11 cellular contexts compared by ENCODE assay signal in the genomic region with DNA sequence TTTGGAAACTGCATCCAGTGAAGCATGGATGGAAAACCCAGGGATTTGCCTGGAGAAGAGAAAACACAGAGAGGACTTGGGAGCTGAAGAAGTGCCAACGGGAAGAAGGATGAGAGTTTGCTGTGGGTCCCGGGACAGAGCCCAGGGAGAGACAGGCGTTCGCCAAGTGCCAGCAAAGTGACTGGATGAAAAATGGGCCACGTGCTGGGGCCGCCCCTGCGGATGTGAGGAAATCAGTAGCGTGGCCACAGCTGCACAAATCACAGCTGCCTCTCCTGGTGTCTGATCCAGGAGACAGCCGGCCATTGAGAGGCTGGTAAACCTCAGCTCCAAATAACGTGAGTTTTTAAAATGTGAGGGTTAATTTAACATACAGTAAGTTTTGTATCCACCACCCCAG.
DNase-seq lines count a peak whose midpoint lies in the region; ATAC-seq and TF ChIP-seq lines count a peak whose summit lies in the region.
"Had no signal": no experiment of that assay in that cellular context is flagged by ENCODE, and none has a peak within 500 bp of the region (broad histone marks: within the 10 kb centered on the region; RNA-seq: fewer than 3 reads in every experiment).

No MANE protein-coding gene starts in this region.

- ATAC-seq in IMR-90 (ENCODE audit: low read depth) (no peak), right cardiac atrium (peak; percentile 71 to 81), gastrocnemius medialis (peak in 1 of 2 donors; percentile 33), GM19452 (IDR thresholded peaks at IDR 0.05; ENCODE audit: unreplicated experiment) (no peak)
- no peak for ATAC-seq in effector memory CD8-positive, alpha-beta T cell (replicated peaks)
- ATAC-seq: foreskin keratinocyte had no signal

- no peaks in the 10 kb centered on the region for H4K20me1 ChIP-seq in IMR-90 (ENCODE audit: insufficient read depth, low read length)

- no peak for TF ChIP-seq RAD21 in IMR-90 (IDR thresholded peaks at IDR 0.05; ENCODE audit: low read length)

- no peak overlapping the region for H2BK120ac ChIP-seq in IMR-90 (ENCODE audit: low read depth, low read length)

- H2AK5ac ChIP-seq in IMR-90 (ENCODE audit: low read depth, low read length): no peak overlapping the region

- no peak overlapping the region for H3K4ac ChIP-seq in IMR-90 (ENCODE audit: low read depth, low read length)

- dilution Hi-C loops in IMR-90 (cut with HindIII; ENCODE audit: low sequenced_read_pairs, unreplicated experiment): no loop called here

- H4K8ac ChIP-seq in IMR-90 (ENCODE audit: low read depth in 2 of 2, low read length in 2 of 2): no peak overlapping the region

- no peaks in the 10 kb centered on the region for H3K79me1 ChIP-seq in IMR-90 (ENCODE audit: low read depth in 1 of 2, low read length in 2 of 2)

- H3K4me1 ChIP-seq in IMR-90 (ENCODE audit: control insufficient read depth, insufficient read depth, low read length): no peaks in the 10 kb centered on the region
- peaks cover 5% of the 10 kb centered on the region for H3K4me1 ChIP-seq in SJCRH30
- no peaks in the 10 kb centered on the region for H3K4me1 ChIP-seq in right cardiac atrium (ENCODE audit: control insufficient read depth, insufficient read depth, low read length)
- H3K4me1 ChIP-seq in gastrocnemius medialis: no peaks in the 10 kb centered on the region
- H3K4me1 ChIP-seq: foreskin keratinocyte had no signal

- no peak overlapping the region for H2BK20ac ChIP-seq in IMR-90 (ENCODE audit: low read depth, low read length)

- no peak overlapping the region for H3K56ac ChIP-seq in IMR-90 (ENCODE audit: extremely low read depth, insufficient read depth, low read length)

- BruUV-seq in IMR-90 (replicated peaks; lab: Mats Ljungman, UMichigan) (no TSS peak), Calu3 (replicated peaks; lab: Mats Ljungman, UMichigan) (no TSS peak)

- H2BK5ac ChIP-seq in IMR-90 (ENCODE audit: low read depth, low read length, poor library complexity, severe bottlenecking): no peak overlapping the region

- no peak overlapping the region for H3K18ac ChIP-seq in IMR-90 (ENCODE audit: low read depth, low read length)

- H3K9me3 ChIP-seq in IMR-90 (ENCODE audit: control insufficient read depth, insufficient read depth, low read length) (no peaks in the 10 kb centered on the region; the same call in 1 of the 2 replicates), SJCRH30 (replicated peaks) (no peaks in the 10 kb centered on the region), right cardiac atrium (ENCODE audit: control insufficient read depth, low read length) (no peaks in the 10 kb centered on the region), gastrocnemius medialis (no peaks in the 10 kb centered on the region)

- 2% methylated on average over 6 of the region's 10 CpGs; no CpG with 5 or more reads in 1 of the 2 experiments for WGBS in IMR-90 (ENCODE audit: extremely low coverage in 2 of 2, insufficient read length in 1 of 2), 2 experiments
- 39% methylated on average over 10 of the region's 10 CpGs for WGBS in right cardiac atrium

- peaks cover 49% of the 10 kb centered on the region for H3K27me3 ChIP-seq in IMR-90 (ENCODE audit: control insufficient read depth, insufficient read depth, low read length)
- H3K27me3 ChIP-seq in SJCRH30: no peaks in the 10 kb centered on the region
- H3K27me3 ChIP-seq in right cardiac atrium (ENCODE audit: control insufficient read depth, insufficient read depth): no peaks in the 10 kb centered on the region
- peaks cover 0 to 4% (median 0%) of the 10 kb centered on the region in 3 donors for H3K27me3 ChIP-seq in gastrocnemius medialis

- TF ChIP-seq POLR2A in IMR-90 (IDR thresholded peaks at IDR 0.05; ENCODE audit: low read depth, low read length): no peak
- no peak for TF ChIP-seq POLR2A in gastrocnemius medialis (IDR thresholded peaks at IDR 0.05)

- H3K36me3 Mint-ChIP-seq in Calu3 (ENCODE audit: insufficient read depth, unreplicated experiment): peaks cover 8% of the 10 kb centered on the region
- H3K36me3 Mint-ChIP-seq in HFFc6 (ENCODE audit: low read depth): no peaks in the 10 kb centered on the region
- H3K36me3 Mint-ChIP-seq in effector memory CD8-positive, alpha-beta T cell (ENCODE audit: insufficient read depth): no peaks in the 10 kb centered on the region
- H3K36me3 Mint-ChIP-seq: neural progenitor cell had no signal

- no peak overlapping the region for H3K14ac ChIP-seq in IMR-90 (replicated peaks; ENCODE audit: low read depth, low read length)

- TF ChIP-seq CTCF in IMR-90 (conservative IDR thresholded peaks at IDR 0.05; ENCODE audit: low read depth, low read length) (no peak), gastrocnemius medialis (IDR thresholded peaks at IDR 0.05 in 4 of 5, conservative IDR thresholded peaks at IDR 0.05 in 1 of 5) (no peak), Calu3 (IDR thresholded peaks at IDR 0.05; ENCODE audit: unreplicated experiment) (no peak), HFFc6 (IDR thresholded peaks at IDR 0.05) (no peak)

- in situ Hi-C loops in IMR-90 (cut with MboI; ENCODE audit: low sequenced_read_pairs): no loop called here
- in situ Hi-C loops in gastrocnemius medialis (cut with MboI; ENCODE audit: low sequenced_read_pairs in 4 of 4): no loop called here

- no peak overlapping the region for H3K9ac ChIP-seq in IMR-90 (ENCODE audit: low read depth, low read length)
- H3K9ac ChIP-seq: KMS-11, neural progenitor cell had no signal

- H2AK9ac ChIP-seq in IMR-90 (replicated peaks; ENCODE audit: low read depth, low read length, poor library complexity): no peak overlapping the region

- H2BK15ac ChIP-seq in IMR-90 (ENCODE audit: low read depth, low read length): no peak overlapping the region

- H3K27me3 Mint-ChIP-seq in Calu3 (ENCODE audit: unreplicated experiment): peaks cover 31% of the 10 kb centered on the region
- peaks cover 33% of the 10 kb centered on the region for H3K27me3 Mint-ChIP-seq in HFFc6 (ENCODE audit: insufficient read depth)
- peaks cover 60 to 66% of the 10 kb centered on the region in 2 donors for H3K27me3 Mint-ChIP-seq in effector memory CD8-positive, alpha-beta T cell

- no peaks in the 10 kb centered on the region for H3K36me3 ChIP-seq in IMR-90 (ENCODE audit: control insufficient read depth, insufficient read depth, low read length)
- H3K36me3 ChIP-seq in SJCRH30: no peaks in the 10 kb centered on the region
- H3K36me3 ChIP-seq in gastrocnemius medialis: no peaks in the 10 kb centered on the region
- H3K36me3 ChIP-seq: neural progenitor cell had no signal

- CTCF ChIA-PET in IMR-90 (lab: Yijun Ruan, JAX): interaction anchor here (0.7 kb wide), 1 partner anchor 741 kb away, joined by 3 read pairs; no protein-coding TSS in a partner anchor
- CTCF ChIA-PET in Calu3 (lab: Charles Lee): interaction anchor here (0.7 to 1.2 kb wide), 2 partner anchors 11 to 15 kb away, joined by 3 read pairs; no protein-coding TSS in a partner anchor

- no peak overlapping the region for H3K4me2 ChIP-seq in IMR-90 (ENCODE audit: low read depth, low read length)
- H3K4me2 ChIP-seq: KMS-11 had no signal

- H3K4me3 ChIP-seq in IMR-90 (ENCODE audit: insufficient read depth, low read depth, low read length): no peak overlapping the region
- peak overlapping the region; percentile 41 for H3K4me3 ChIP-seq in SJCRH30
- H3K4me3 ChIP-seq in right cardiac atrium (ENCODE audit: low read length): no peak overlapping the region
- H3K4me3 ChIP-seq in gastrocnemius medialis: no peak overlapping the region
- H3K4me3 ChIP-seq: neural progenitor cell had no signal

- H3K9me3 Mint-ChIP-seq in Calu3 (ENCODE audit: low read depth, unreplicated experiment) (no peaks in the 10 kb centered on the region), HFFc6 (no peaks in the 10 kb centered on the region)
- H3K9me3 Mint-ChIP-seq in effector memory CD8-positive, alpha-beta T cell: no peaks in the 10 kb centered on the region

- no peak overlapping the region for H4K91ac ChIP-seq in IMR-90 (ENCODE audit: insufficient read depth, low read depth, low read length)

- no peak overlapping the region for H3K27ac Mint-ChIP-seq in Calu3 (ENCODE audit: unreplicated experiment)
- no peak overlapping the region for H3K27ac Mint-ChIP-seq in HFFc6
- H3K27ac Mint-ChIP-seq in effector memory CD8-positive, alpha-beta T cell: no peak overlapping the region

- H3K23ac ChIP-seq in IMR-90 (ENCODE audit: low read depth, low read length): no peak overlapping the region

- H3K27ac ChIP-seq in IMR-90 (ENCODE audit: insufficient read depth, low read length) (no peak overlapping the region), SJCRH30 (peak overlapping the region; percentile 61), right cardiac atrium (ENCODE audit: low read length) (no peak overlapping the region), gastrocnemius medialis (no peak overlapping the region)
- H3K27ac ChIP-seq: foreskin keratinocyte, KMS-11, neural progenitor cell had no signal

- POLR2A ChIA-PET in IMR-90 (lab: Charles Lee; ENCODE audit: unreplicated experiment): no interaction called here

- no peak overlapping the region for H4K5ac ChIP-seq in IMR-90 (ENCODE audit: low read depth, low read length)

- H3K9me1 ChIP-seq in IMR-90 (ENCODE audit: insufficient read depth, low read length): no peaks in the 10 kb centered on the region

- H2AFZ ChIP-seq in IMR-90 (replicated peaks; ENCODE audit: low read length, poor library complexity): no peak overlapping the region

- H3K4me3 Mint-ChIP-seq in Calu3 (ENCODE audit: low read depth, unreplicated experiment): no peak overlapping the region
- no peak overlapping the region for H3K4me3 Mint-ChIP-seq in HFFc6
- H3K4me3 Mint-ChIP-seq in effector memory CD8-positive, alpha-beta T cell: no peak overlapping the region

- intact Hi-C loops in IMR-90 (cut with micrococcal nuclease): no loop called here
- intact Hi-C loops in right cardiac atrium (cut with DNase I): no loop called here
- intact Hi-C loops in gastrocnemius medialis (cut with DNase I; ENCODE audit: low total_unique reads): no loop called here
- intact Hi-C loops in Calu3 (cut with micrococcal nuclease; ENCODE audit: unreplicated experiment): no loop called here

- peak; percentile 2 for DNase-seq in IMR-90
- DNase-seq in SJCRH30: peak; percentile 81 to 85
- peak; percentile 65 to 82 (median 78) for DNase-seq in right cardiac atrium
- DNase-seq in gastrocnemius medialis: peak; percentile 12 to 40
- DNase-seq in Calu3: no peak
- DNase-seq in HFFc6: no peak
- no peak for DNase-seq in effector memory CD8-positive, alpha-beta T cell

- H3K4me1 Mint-ChIP-seq in Calu3 (ENCODE audit: low read depth, unreplicated experiment): peaks cover 13% of the 10 kb centered on the region
- no peaks in the 10 kb centered on the region for H3K4me1 Mint-ChIP-seq in HFFc6 (ENCODE audit: low read depth)
- H3K4me1 Mint-ChIP-seq in effector memory CD8-positive, alpha-beta T cell (ENCODE audit: low read depth in 2 of 2): peaks cover 0 to 5% of the 10 kb centered on the region in 2 donors

TF ChIP-seq in IMR-90, 13 proteins besides CTCF, POLR2A, EP300 and RAD21 (continues in another document):
- no peak for TF ChIP-seq NFE2L2 (IDR thresholded peaks at IDR 0.05; ENCODE audit: low read depth, low read length)

Comparison
In these comparisons a context has a peak if more than half of its experiments do, and no peak if none do; other contexts are left out.
1. ATAC-seq: peak in right cardiac atrium (2 of 2); none in IMR-90 (single experiment), GM19452 (single experiment) and effector memory CD8-positive, alpha-beta T cell (single experiment).
2. DNase-seq: peak in IMR-90 (single experiment), SJCRH30 (2 of 2), right cardiac atrium (3 of 3) and gastrocnemius medialis (2 of 2); none in Calu3 (single experiment), HFFc6 (single experiment) and effector memory CD8-positive, alpha-beta T cell (0 of 3).